In genomic region chr17:39737761-39738567, GRCh38 we compare ENCODE assay signal across 9 cellular contexts. TPM values are rescaled to one million over a fixed set of nuclear protein-coding genes. Genes with fewer than 3 reads are reported as not detected.
DNase-seq lines count a peak whose midpoint lies in the region; ATAC-seq, FAIRE-seq and TF ChIP-seq lines count a peak whose summit lies in the region.
"Had no signal": no experiment of that assay in that cellular context is flagged by ENCODE, and none has a peak within 500 bp of the region (broad histone marks: within the 10 kb centered on the region; RNA-seq: fewer than 3 reads in every experiment).

Gene GRB7 (plus strand): TSS chr17:39737938. CDS start chr17:39742302, 4,364 bp downstream.

- peak within 1 kb of the TSS; percentile 93 for H3K4me2 ChIP-seq in hepatocyte

- H2AFZ ChIP-seq in hepatocyte: peak within 1 kb of the TSS; percentile 36

- no peak for TF ChIP-seq CTCF in hepatocyte (IDR thresholded peaks at IDR 0.05; ENCODE audit: poor library complexity)

- H3K27ac Mint-ChIP-seq in activated naive CD4-positive, alpha-beta T cell treated with anti-CD3 and anti-CD28 coated beads for 36 hours: no peak within 1 kb of the TSS
- H3K27ac Mint-ChIP-seq in activated CD4-positive, alpha-beta memory T cell treated with anti-CD3 and anti-CD28 coated beads, Interleukin-2, amount 10 ng/mL, durations not matched to agents 7 days and 5 days: no peak within 1 kb of the TSS

- peak within 1 kb of the TSS; percentile 83 for H3K4me3 ChIP-seq in hepatocyte
- peak within 1 kb of the TSS; percentile 49 to 67 for H3K4me3 ChIP-seq in small intestine (ENCODE audit: low read depth in 1 of 2, low read length in 2 of 2)

- H3K4me1 ChIP-seq in hepatocyte (ENCODE audit: insufficient read depth): peaks cover 38% of the 10 kb centered on the region
- peaks cover 0 to 2% of the 10 kb centered on the region in 2 donors for H3K4me1 ChIP-seq in small intestine (ENCODE audit: control insufficient read depth in 2 of 2, insufficient read depth in 1 of 2, low read depth in 1 of 2, low read length in 1 of 2)

- H3K27ac ChIP-seq in hepatocyte (peak within 1 kb of the TSS; percentile 99), small intestine (ENCODE audit: low read depth in 1 of 2, low read length in 1 of 2) (peak within 1 kb of the TSS; percentile 80 to 94)

- POLR2A ChIA-PET in activated CD4-positive, alpha-beta memory T cell treated with anti-CD3 and anti-CD28 coated beads, Interleukin-2, amount 10 ng/mL, durations not matched to agents 7 days and 5 days (lab: Charles Lee): interaction anchor here (0.6 kb wide), 1 partner anchor 399 kb away, joined by 4 read pairs; no protein-coding TSS in a partner anchor

- no peaks in the 10 kb centered on the region for H3K27me3 ChIP-seq in hepatocyte
- peaks cover 0 to 4% of the 10 kb centered on the region in 2 donors for H3K27me3 ChIP-seq in small intestine (ENCODE audit: control insufficient read depth in 2 of 2, insufficient read depth in 2 of 2, low read length in 2 of 2)

- no peaks in the 10 kb centered on the region for H3K9me2 ChIP-seq in hepatocyte (replicated peaks; ENCODE audit: insufficient read depth)

- H3K36me3 Mint-ChIP-seq in activated naive CD4-positive, alpha-beta T cell treated with anti-CD3 and anti-CD28 coated beads for 36 hours (ENCODE audit: low read depth): no peaks in the 10 kb centered on the region
- no peaks in the 10 kb centered on the region for H3K36me3 Mint-ChIP-seq in activated CD4-positive, alpha-beta memory T cell treated with anti-CD3 and anti-CD28 coated beads, Interleukin-2, amount 10 ng/mL, durations not matched to agents 7 days and 5 days (ENCODE audit: low read depth)

- peaks cover 15% of the 10 kb centered on the region for H3K27me3 Mint-ChIP-seq in activated naive CD4-positive, alpha-beta T cell treated with anti-CD3 and anti-CD28 coated beads for 36 hours (ENCODE audit: low read depth)
- peaks cover 19% of the 10 kb centered on the region for H3K27me3 Mint-ChIP-seq in activated CD4-positive, alpha-beta memory T cell treated with anti-CD3 and anti-CD28 coated beads, Interleukin-2, amount 10 ng/mL, durations not matched to agents 7 days and 5 days

- no peak for ATAC-seq in GM21360 (IDR thresholded peaks at IDR 0.05; ENCODE audit: unreplicated experiment)

- FAIRE-seq in small intestine (lab: Jason Lieb, UNC): no peak
- FAIRE-seq: TTC549 had no signal

- H3K4me3 Mint-ChIP-seq in activated naive CD4-positive, alpha-beta T cell treated with anti-CD3 and anti-CD28 coated beads for 36 hours: peak within 1 kb of the TSS; percentile 77
- peak within 1 kb of the TSS; percentile 32 for H3K4me3 Mint-ChIP-seq in activated CD4-positive, alpha-beta memory T cell treated with anti-CD3 and anti-CD28 coated beads, Interleukin-2, amount 10 ng/mL, durations not matched to agents 7 days and 5 days

- no peaks in the 10 kb centered on the region for H3K9me3 ChIP-seq in hepatocyte (ENCODE audit: low read depth)
- H3K9me3 ChIP-seq in small intestine (ENCODE audit: control insufficient read depth, low read depth): no peaks in the 10 kb centered on the region

- intact Hi-C loops in activated naive CD4-positive, alpha-beta T cell treated with anti-CD3 and anti-CD28 coated beads for 36 hours (cut with micrococcal nuclease): loop anchor here (2.0 kb wide), 1 partner anchor 33 kb away; no protein-coding TSS in a partner anchor

- H3K9me3 Mint-ChIP-seq in activated naive CD4-positive, alpha-beta T cell treated with anti-CD3 and anti-CD28 coated beads for 36 hours: no peaks in the 10 kb centered on the region
- no peaks in the 10 kb centered on the region for H3K9me3 Mint-ChIP-seq in activated CD4-positive, alpha-beta memory T cell treated with anti-CD3 and anti-CD28 coated beads, Interleukin-2, amount 10 ng/mL, durations not matched to agents 7 days and 5 days

- H3K4me1 Mint-ChIP-seq in activated naive CD4-positive, alpha-beta T cell treated with anti-CD3 and anti-CD28 coated beads for 36 hours (ENCODE audit: low read depth): peaks cover 23% of the 10 kb centered on the region
- H3K4me1 Mint-ChIP-seq in activated CD4-positive, alpha-beta memory T cell treated with anti-CD3 and anti-CD28 coated beads, Interleukin-2, amount 10 ng/mL, durations not matched to agents 7 days and 5 days: peaks cover 24% of the 10 kb centered on the region

- peaks cover 23% of the 10 kb centered on the region for H3K79me2 ChIP-seq in hepatocyte

- H4K20me1 ChIP-seq in hepatocyte (ENCODE audit: insufficient read depth, poor library complexity, severe bottlenecking): peaks cover 5% of the 10 kb centered on the region

- WGBS in hepatocyte (ENCODE audit: low lambda C conversion rate, missing lambda C conversion rate): 8% methylated on average over 25 of the region's 34 CpGs
- 10 to 14% (median 10%) methylated on average over 27 to 34 of the region's 34 CpGs for WGBS in small intestine, 3 donors

- DNase-seq in activated naive CD4-positive, alpha-beta T cell treated with anti-CD3 and anti-CD28 coated beads for 36 hours: peak; percentile 32
- DNase-seq in activated naive CD4-positive, alpha-beta T cell treated with anti-CD3 and anti-CD28 coated beads, Interleukin-2, amount 50 U/mL, for 16 hours: no peak
- no peak for DNase-seq in activated CD4-positive, alpha-beta memory T cell treated with anti-CD3 and anti-CD28 coated beads, Interleukin-2, amount 10 ng/mL, durations not matched to agents 7 days and 5 days
- DNase-seq in hepatocyte (ENCODE audit: low spot score) (peak; percentile 85), small intestine (peak; percentile 94), MV-4-11 (lab: John Stamatoyannopoulos, UW) (no peak), germinal center (ENCODE audit: low spot score) (no peak)

- no peaks in the 10 kb centered on the region for H3K36me3 ChIP-seq in hepatocyte (replicated peaks; ENCODE audit: insufficient read depth, low read depth)
- H3K36me3 ChIP-seq in small intestine (ENCODE audit: control insufficient read depth in 2 of 2, insufficient read depth in 2 of 2, low read length in 2 of 2): no peaks in the 10 kb centered on the region

- CTCF ChIA-PET in activated naive CD4-positive, alpha-beta T cell treated with anti-CD3 and anti-CD28 coated beads for 36 hours (lab: Charles Lee): no interaction called here
- CTCF ChIA-PET in activated CD4-positive, alpha-beta memory T cell treated with anti-CD3 and anti-CD28 coated beads, Interleukin-2, amount 10 ng/mL, durations not matched to agents 7 days and 5 days (lab: Charles Lee): no interaction called here

RNA-seq across cellular contexts. Expression of gene GRB7, which starts in this region (rescaled TPM):
- 1 to 10 TPM; 2.0 to 2.1 TPM for total RNA-seq in activated naive CD4-positive, alpha-beta T cell treated with anti-CD3 and anti-CD28 coated beads for 36 hours
- under 1 TPM; 0.30 to 0.40 TPM for total RNA-seq in activated CD4-positive, alpha-beta memory T cell treated with anti-CD3 and anti-CD28 coated beads, Interleukin-2, amount 10 ng/mL, durations not matched to agents 7 days and 5 days
- 19.0 and 22.8 TPM in 2 replicates for total RNA-seq in hepatocyte
- polyA plus RNA-seq in hepatocyte (29.4 and 29.7 TPM in 2 replicates), small intestine (10 to 100 TPM; 10.9 to 13.9 (median 12.2) TPM)

Comparison
In these comparisons a context has a peak if more than half of its experiments do, and no peak if none do; other contexts are left out.
1. DNase-seq: peak in activated naive CD4-positive, alpha-beta T cell treated with anti-CD3 and anti-CD28 coated beads for 36 hours (single experiment), hepatocyte (single experiment) and small intestine (single experiment); none in activated naive CD4-positive, alpha-beta T cell treated with anti-CD3 and anti-CD28 coated beads, Interleukin-2, amount 50 U/mL, for 16 hours (single experiment), activated CD4-positive, alpha-beta memory T cell treated with anti-CD3 and anti-CD28 coated beads, Interleukin-2, amount 10 ng/mL, durations not matched to agents 7 days and 5 days (single experiment), MV-4-11 (single experiment) and germinal center (single experiment).